ENCODE assay signal across 1 cellular context in genomic region chr6:4265740-4266139, GRCh38.
A peak's percentile ranks its signal among the peaks of the same experiment; 100 is the strongest.
TF ChIP-seq lines count a peak whose summit lies in the region.

No MANE protein-coding gene starts in this region.

TF ChIP-seq in K562, 482 proteins besides CTCF, POLR2A, EP300 and RAD21 (continued from another document):
- TF ChIP-seq ZNF407 (IDR thresholded peaks at IDR 0.05; ENCODE audit: low read depth): no peak
- no peak for TF ChIP-seq SP2 (IDR thresholded peaks at IDR 0.05; ENCODE audit: extremely low read depth, low read depth, low read length, poor library complexity, severe bottlenecking)
- TF ChIP-seq ZBTB43 (CRISPR knock-in tag; IDR thresholded peaks at IDR 0.05): no peak
- TF ChIP-seq AFF1 (IDR thresholded peaks at IDR 0.05; ENCODE audit: low read depth in 1 of 2, partially characterized antibody in 2 of 2): no peak
- no peak for TF ChIP-seq ZNF511 (CRISPR knock-in tag; IDR thresholded peaks at IDR 0.05)
- peak; percentile 93 for TF ChIP-seq TFE3 (CRISPR knock-in tag; IDR thresholded peaks at IDR 0.05)
- TF ChIP-seq HLTF (IDR thresholded peaks at IDR 0.05): no peak
- peak; percentile 50; the same call in 1 of the 2 replicates for TF ChIP-seq TOE1 (IDR thresholded peaks at IDR 0.05; ENCODE audit: borderline replicate concordance)
- TF ChIP-seq TOE1 (CRISPR knock-in tag; IDR thresholded peaks at IDR 0.05; ENCODE audit: borderline replicate concordance, low read depth): no peak
- no peak for TF ChIP-seq EHMT2 (IDR thresholded peaks at IDR 0.05)
- TF ChIP-seq LCOR (CRISPR knock-in tag; IDR thresholded peaks at IDR 0.05): 0 out of 2 replicates have a peak, but pooled peaks have one; percentile 14
- no peak for TF ChIP-seq ZMIZ1 (IDR thresholded peaks at IDR 0.05; ENCODE audit: low read depth in 2 of 2, low read length in 2 of 2)
- TF ChIP-seq SNRNP70 (optimal IDR thresholded peaks at IDR 0.05; ENCODE audit: low read depth, low read length): no peak
- TF ChIP-seq USF2 (CRISPR knock-in tag; IDR thresholded peaks at IDR 0.05): peak; percentile 29
- no peak for TF ChIP-seq POLR3A (IDR thresholded peaks at IDR 0.05; ENCODE audit: borderline replicate concordance, extremely low read depth, insufficient read depth, insufficient read length)
- no peak for TF ChIP-seq GTF3C2 (IDR thresholded peaks at IDR 0.05; ENCODE audit: borderline replicate concordance, extremely low read depth, insufficient read length)
